In the genomic region with DNA sequence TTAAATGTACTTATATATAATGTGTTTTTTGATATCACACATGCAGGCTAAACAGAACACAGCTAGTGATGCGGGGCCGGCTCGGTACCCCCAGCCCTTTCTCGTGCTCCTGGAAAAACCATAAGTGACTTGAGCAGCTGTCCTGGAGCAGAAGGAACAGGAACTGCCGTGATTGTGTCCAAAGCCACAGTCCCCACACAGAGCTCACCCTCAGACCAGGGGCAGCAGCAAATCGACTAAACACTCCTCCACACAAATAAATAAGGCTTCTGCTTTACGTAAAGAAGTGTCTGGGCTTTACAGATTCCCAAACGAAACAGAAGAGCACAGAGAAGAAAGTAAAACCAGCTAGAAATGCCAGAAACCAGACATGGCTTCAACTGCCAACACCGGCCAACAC, we compare ENCODE assay signal across 20 cellular contexts. TPM values are rescaled to one million over a fixed set of nuclear protein-coding genes. Genes with fewer than 3 reads are reported as not detected.
"Had no signal": no experiment of that assay in that cellular context is flagged by ENCODE, and none has a peak within 500 bp of the region (broad histone marks: within the 10 kb centered on the region; RNA-seq: fewer than 3 reads in every experiment).

No MANE protein-coding gene starts in this region.

- H3K4me1 ChIP-seq: body of pancreas had no signal

- H3K27ac Mint-ChIP-seq: activated naive CD4-positive, alpha-beta T cell treated with anti-CD3 and anti-CD28 coated beads, Interleukin-2, amount 50 U/mL, for 72 hours; immature natural killer cell; naive thymus-derived CD8-positive, alpha-beta T cell; stimulated activated naive B cell treated with anti-CD40 and anti-IgM and Interleukin-4, amounts not matched to agents 10 μg/mL and 1 μg/mL and 100 μg/mL, for 72 hours; T-cell had no signal

- H3K9me3 Mint-ChIP-seq: activated naive CD4-positive, alpha-beta T cell treated with anti-CD3 and anti-CD28 coated beads, Interleukin-2, amount 50 U/mL, for 72 hours; immature natural killer cell; naive thymus-derived CD8-positive, alpha-beta T cell; stimulated activated naive B cell treated with anti-CD40 and anti-IgM and Interleukin-4, amounts not matched to agents 10 μg/mL and 1 μg/mL and 100 μg/mL, for 72 hours; T-cell had no signal

- ATAC-seq: activated naive CD4-positive, alpha-beta T cell treated with anti-CD3 and anti-CD28 coated beads, Interleukin-2, amount 50 U/mL, for 72 hours; body of pancreas; naive thymus-derived CD8-positive, alpha-beta T cell; stimulated activated naive B cell treated with anti-CD40 and anti-IgM and Interleukin-4, amounts not matched to agents 10 μg/mL and 1 μg/mL and 100 μg/mL, for 72 hours; T-cell had no signal

- H3K9me3 ChIP-seq: body of pancreas, tibial artery had no signal

- H3K27ac ChIP-seq: body of pancreas, tibial artery had no signal

- H3K4me3 ChIP-seq: body of pancreas, lung, tibial artery had no signal

- H3K27me3 ChIP-seq: body of pancreas, tibial artery had no signal

- H3K4me3 Mint-ChIP-seq: immature natural killer cell; naive thymus-derived CD8-positive, alpha-beta T cell; stimulated activated naive B cell treated with anti-CD40 and anti-IgM and Interleukin-4, amounts not matched to agents 10 μg/mL and 1 μg/mL and 100 μg/mL, for 72 hours; T-cell had no signal

- DNase-seq: activated CD4-positive, alpha-beta T cell treated with anti-CD3 and anti-CD28 coated beads, Interleukin-2, amount 50 U/mL, for 48 hours; activated T-cell treated with anti-CD3 and anti-CD28 coated beads, Interleukin-2, amount 50 U/mL, for 1 hour; body of pancreas; central memory CD4-positive, alpha-beta T cell; cortex of kidney; effector CD4-positive, alpha-beta T cell; head of caudate nucleus; immature natural killer cell; naive thymus-derived CD8-positive, alpha-beta T cell; posterior cingulate gyrus; retina; stimulated activated CD4-positive, alpha-beta T cell treated with anti-CD3 and anti-CD28 coated beads, Interleukin-15, amount 100 ng/mL, for 24 hours; stimulated activated CD4-positive, alpha-beta T cell treated with anti-CD3 and anti-CD28 coated beads, Interleukin-4, amount 100 ng/mL, for 1 hour; stimulated activated naive B cell treated with anti-CD40 and anti-IgM and Interleukin-4, amounts not matched to agents 10 μg/mL and 1 μg/mL and 100 μg/mL, for 72 hours; T-cell; T1000; tibial artery had no signal

- H3K27me3 Mint-ChIP-seq: naive thymus-derived CD8-positive, alpha-beta T cell; stimulated activated naive B cell treated with anti-CD40 and anti-IgM and Interleukin-4, amounts not matched to agents 10 μg/mL and 1 μg/mL and 100 μg/mL, for 72 hours; T-cell had no signal

RNA-seq across cellular contexts. Expression of a gene that starts 17.5 kb away (rescaled TPM):
- total RNA-seq: body of pancreas, frontal cortex had no signal
